ENCODE assay signal across 33 cellular contexts in the genomic region with DNA sequence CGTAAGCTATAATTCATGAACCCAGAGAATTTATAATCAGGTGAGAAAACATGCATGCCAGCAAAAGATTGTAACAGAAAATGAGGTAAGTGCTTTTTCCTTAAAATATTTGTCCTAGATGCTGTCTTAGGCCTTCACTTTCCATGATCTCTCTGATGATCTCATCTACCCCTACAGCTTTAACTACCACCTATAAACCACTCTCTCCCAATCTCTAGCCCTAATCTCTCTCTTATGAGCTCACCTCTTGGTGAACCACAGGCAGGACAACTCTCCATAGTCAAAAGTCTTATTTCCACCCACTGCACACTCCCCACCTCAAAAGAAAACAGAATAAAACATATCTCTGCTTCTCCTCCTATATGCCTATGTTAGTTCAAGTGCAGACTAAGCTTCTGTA.
"Had no signal": no experiment of that assay in that cellular context is flagged by ENCODE, and none has a peak within 500 bp of the region (broad histone marks: within the 10 kb centered on the region; RNA-seq: fewer than 3 reads in every experiment).

No MANE protein-coding gene starts in this region.

- H3K4me3 ChIP-seq: ascending aorta, body of pancreas, MG63 had no signal

- H3K27me3 ChIP-seq: ascending aorta, body of pancreas, MG63 had no signal

- H3K9me3 ChIP-seq: ascending aorta, body of pancreas, MG63 had no signal

- DNase-seq: activated B cell treated with CpG ODN at 0.5 μM for 24 hours; activated CD4-positive, alpha-beta memory T cell treated with anti-CD3 and anti-CD28 coated beads for 36 hours; activated CD4-positive, alpha-beta T cell treated with anti-CD3 and anti-CD28 coated beads for 4 hours; activated CD4-positive, alpha-beta T cell treated with anti-CD3 and anti-CD28 coated beads, Interleukin-2, amount 50 U/mL, for 1 hour; activated CD4-positive, CD25-positive, alpha-beta regulatory T cell treated with anti-CD3 and anti-CD28 coated beads, Interleukin-2, amount 50 U/mL, for 72 hours; activated CD8-positive, alpha-beta memory T cell treated with anti-CD3 and anti-CD28 coated beads, Interleukin-2, amount 50 U/mL, for 4 hours; activated effector memory CD4-positive, alpha-beta T cell treated with Interleukin-2 at 50 U/mL for 16 hours; activated naive CD4-positive, alpha-beta T cell; activated naive CD4-positive, alpha-beta T cell treated with anti-CD3 and anti-CD28 coated beads, Interleukin-2, amount 50 U/mL, for 16 hours; activated naive CD8-positive, alpha-beta T cell treated with anti-CD3 and anti-CD28 coated beads for 36 hours; activated T-cell treated with anti-CD3 and anti-CD28 coated beads for 4 hours; activated T-cell treated with anti-CD3 and anti-CD28 coated beads, Interleukin-2, amount 50 U/mL, for 48 hours; amygdala; body of pancreas; caudate nucleus; Karpas-422; MG63; NCI-H1048; NCI-H1105 treated with DMSO at 0.1 percent for 48 hours; NCI-H1436; NCI-H1694; NCI-H2029; NCI-H510A; NCI-H526; NCI-H748 treated with DMSO at 0.1 percent for 48 hours; NK-92 treated with Interleukin-12 subunit alpha and Interleukin-12 subunit beta, amount 100 ng/mL, for 24 hours; Right ventricle myocardium superior; SW 1271; T-helper 1 cell; T-helper 2 cell; T-helper 9 cell had no signal

- H3K27ac ChIP-seq: ascending aorta, body of pancreas, VCaP had no signal

- H3K4me1 ChIP-seq: ascending aorta had no signal

- H3K36me3 ChIP-seq: ascending aorta, MG63 had no signal
